In genomic region chr18:58202406-58202730, GRCh38 we compare ENCODE assay signal across 11 cellular contexts.
A peak's percentile ranks its signal among the peaks of the same experiment; 100 is the strongest.
DNase-seq lines count a peak whose midpoint lies in the region; ATAC-seq and TF ChIP-seq lines count a peak whose summit lies in the region.
"Had no signal": no experiment of that assay in that cellular context is flagged by ENCODE, and none has a peak within 500 bp of the region (broad histone marks: within the 10 kb centered on the region; RNA-seq: fewer than 3 reads in every experiment).

No MANE protein-coding gene starts in this region.

- H3K36me3 Mint-ChIP-seq in WTC11 = no peaks in the 10 kb centered on the region

- CTCF ChIA-PET in WTC11 (lab: Charles Lee) = interaction anchor here (0.7 to 1.3 kb wide), 3 partner anchors 9 to 81 kb away, joined by 3 to 4 read pairs (median 3); no protein-coding TSS in a partner anchor

- 91 to 94% methylated on average over 5 of the region's 5 CpGs for WGBS in aorta, 2 donors

- POLR2A ChIA-PET in WTC11 (lab: Charles Lee) = interaction anchor here (1.0 kb wide), 1 partner anchor 23 kb away, joined by 3 read pairs; no protein-coding TSS in a partner anchor

- H3K4me3 Mint-ChIP-seq in WTC11 = no peak overlapping the region

- peaks cover 14% of the 10 kb centered on the region for H3K4me1 ChIP-seq in lower lobe of right lung
- peaks cover 1 to 6% of the 10 kb centered on the region in 2 donors for H3K4me1 ChIP-seq in aorta (ENCODE audit: control insufficient read depth in 1 of 2, insufficient read depth in 2 of 2, low read length in 2 of 2)

- peak overlapping the region; percentile 46 for H3K27ac Mint-ChIP-seq in WTC11

- no peaks in the 10 kb centered on the region for H3K27me3 Mint-ChIP-seq in WTC11 (ENCODE audit: low read depth)

- H3K27me3 ChIP-seq in lower lobe of right lung (ENCODE audit: low read depth) (no peaks in the 10 kb centered on the region), aorta (ENCODE audit: control insufficient read depth in 1 of 2, insufficient read depth in 2 of 2, low read length in 1 of 2) (no peaks in the 10 kb centered on the region)

- H3K4me1 Mint-ChIP-seq in WTC11 = peaks cover 56% of the 10 kb centered on the region

- TF ChIP-seq CTCF in LNCaP clone FGC (IDR thresholded peaks at IDR 0.05; ENCODE audit: control insufficient read depth, extremely low read depth, insufficient read depth) (no peak), WTC11 (IDR thresholded peaks at IDR 0.05) (no peak), lower lobe of right lung (IDR thresholded peaks at IDR 0.05) (no peak)

- H3K9me3 ChIP-seq in lower lobe of right lung (no peaks in the 10 kb centered on the region), aorta (ENCODE audit: control insufficient read depth, low read length) (no peaks in the 10 kb centered on the region)

- H3K36me3 ChIP-seq in lower lobe of right lung (no peaks in the 10 kb centered on the region), aorta (ENCODE audit: control insufficient read depth in 1 of 2, insufficient read depth in 2 of 2, low read length in 1 of 2) (no peaks in the 10 kb centered on the region)

- H3K4me3 ChIP-seq in LNCaP clone FGC (ENCODE audit: low read depth, low read length) (no peak overlapping the region), lower lobe of right lung (no peak overlapping the region), aorta (ENCODE audit: low read length in 2 of 2) (no peak overlapping the region)

- ATAC-seq in WTC11 (peak; percentile 61), lower lobe of right lung (peak; percentile 34 to 53), GM19351 (IDR thresholded peaks at IDR 0.05; ENCODE audit: unreplicated experiment) (no peak), aorta (ENCODE audit: low FRiP score) (no peak), HG02623 (IDR thresholded peaks at IDR 0.05; ENCODE audit: unreplicated experiment) (no peak)

- intact Hi-C loops in lower lobe of right lung (cut with DNase I) = no loop called here
- intact Hi-C loops in aorta (cut with DNase I) = no loop called here

- DNase-seq in CD1c-positive myeloid dendritic cell (ENCODE audit: extremely low spot score) (peak; percentile 40), LNCaP clone FGC (ENCODE audit: low read depth) (peak; percentile 73), WTC11 (ENCODE audit: low spot score) (no peak), lower lobe of right lung (no peak), aorta (no peak), erythroblast (lab: John Stamatoyannopoulos, UW) (no peak)
- DNase-seq: midbrain; NK-92 treated with Interleukin-12 subunit alpha and Interleukin-12 subunit beta, amount 100 ng/mL, for 24 hours; stimulated activated CD4-positive, alpha-beta T cell treated with anti-CD3 and anti-CD28 coated beads, Interleukin-2, amount 100 ng/mL, for 24 hours had no signal

- TF ChIP-seq POLR2A in erythroblast (IDR thresholded peaks at IDR 0.05; ENCODE audit: low read length) = no peak

- H3K27ac ChIP-seq in lower lobe of right lung (no peak overlapping the region), aorta (ENCODE audit: low read depth in 1 of 2, low read length in 2 of 2) (no peak overlapping the region)

- no peaks in the 10 kb centered on the region for H3K9me3 Mint-ChIP-seq in WTC11

TF ChIP-seq in WTC11, 78 proteins besides CTCF, POLR2A, EP300 and RAD21 (continues in another document):
- no peak for TF ChIP-seq SP1 (CRISPR knock-in tag; conservative IDR thresholded peaks at IDR 0.05)
- TF ChIP-seq ZNF671 (CRISPR knock-in tag; IDR thresholded peaks at IDR 0.05) = no peak
- no peak for TF ChIP-seq ZSCAN18 (CRISPR knock-in tag; IDR thresholded peaks at IDR 0.05)
- no peak for TF ChIP-seq AFF4 (CRISPR knock-in tag; IDR thresholded peaks at IDR 0.05; ENCODE audit: borderline replicate concordance)
- no peak for TF ChIP-seq GRHL2 (CRISPR knock-in tag; IDR thresholded peaks at IDR 0.05; ENCODE audit: insufficient replicate concordance, severe bottlenecking)
- no peak for TF ChIP-seq E2F1 (CRISPR knock-in tag; IDR thresholded peaks at IDR 0.05)
- TF ChIP-seq USF1 (CRISPR knock-in tag; IDR thresholded peaks at IDR 0.05) = no peak
- no peak for TF ChIP-seq PRDM15 (CRISPR knock-in tag; IDR thresholded peaks at IDR 0.05)
- no peak for TF ChIP-seq NFE2L1 (CRISPR knock-in tag; IDR thresholded peaks at IDR 0.05)
- TF ChIP-seq GABPB1 (CRISPR knock-in tag; IDR thresholded peaks at IDR 0.05) = no peak
- TF ChIP-seq KAT7 (CRISPR knock-in tag; IDR thresholded peaks at IDR 0.05; ENCODE audit: borderline replicate concordance) = no peak

Comparison
In these comparisons a context has a peak if more than half of its experiments do, and no peak if none do; other contexts are left out.
1. DNase-seq: peak in CD1c-positive myeloid dendritic cell (single experiment) and LNCaP clone FGC (single experiment); none in WTC11 (single experiment), lower lobe of right lung (single experiment), aorta (0 of 2) and erythroblast (0 of 2).
2. ATAC-seq: peak in WTC11 (single experiment) and lower lobe of right lung (2 of 2); none in GM19351 (single experiment), aorta (single experiment) and HG02623 (single experiment).